Comparison of ENCODE assay signal across 4 cellular contexts in the genomic region with DNA sequence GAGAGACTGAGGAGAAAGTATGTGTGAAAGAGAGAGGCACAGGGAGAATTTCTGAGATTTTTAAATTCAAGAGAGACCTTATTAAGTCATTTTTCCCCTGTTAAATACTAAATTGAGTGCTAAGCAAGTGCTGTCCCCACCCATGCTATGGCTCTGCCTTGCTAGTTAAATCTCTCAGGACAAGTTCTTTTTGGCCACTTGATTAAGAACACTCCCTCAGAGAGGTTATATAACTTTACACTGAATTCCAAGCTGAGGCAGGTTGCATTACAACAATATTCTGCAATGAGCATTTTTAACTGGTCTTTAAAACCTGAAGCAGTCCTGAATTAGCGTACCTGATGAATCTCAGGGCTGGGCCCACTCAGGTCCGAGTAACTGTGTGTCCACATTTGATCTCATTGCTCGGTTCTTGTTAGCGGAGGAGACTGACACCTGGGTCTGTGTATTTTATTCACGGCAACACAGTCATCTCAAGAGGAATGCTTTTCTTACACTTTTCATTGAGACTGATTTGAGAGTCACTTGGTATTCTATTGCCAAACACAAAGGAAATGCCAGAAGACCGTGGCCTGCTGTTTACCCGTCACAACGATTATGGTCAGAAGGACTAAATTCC.
"Had no signal": no experiment of that assay in that cellular context is flagged by ENCODE, and none has a peak within 500 bp of the region (broad histone marks: within the 10 kb centered on the region; RNA-seq: fewer than 3 reads in every experiment).

No MANE protein-coding gene starts in this region.

- DNase-seq: H9, HCEC 1CT, IMR-90 had no signal

- H3K4me3 ChIP-seq: GM23338 had no signal

- ATAC-seq: GM23338 had no signal
